Comparison of ENCODE assay signal across 10 cellular contexts in the genomic region with DNA sequence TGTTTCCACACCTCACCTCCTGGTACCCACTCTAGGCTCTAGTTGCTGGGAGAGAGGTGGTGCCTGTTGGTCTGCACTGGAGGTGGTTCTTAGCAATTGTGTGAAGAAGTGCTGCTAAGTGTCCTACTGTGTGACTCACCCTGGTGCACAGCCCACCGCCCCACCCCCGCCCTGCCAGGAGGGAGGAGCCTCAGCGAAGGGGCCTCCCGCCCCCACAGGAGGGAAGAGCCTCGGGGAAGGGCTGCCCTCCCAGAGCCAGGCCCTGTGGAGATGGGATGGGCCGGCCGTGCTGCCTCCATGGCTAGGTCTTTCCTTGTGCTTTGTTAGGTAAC.
A peak's percentile ranks its signal among the peaks of the same experiment; 100 is the strongest.
DNase-seq lines count a peak whose midpoint lies in the region; ATAC-seq, FAIRE-seq and TF ChIP-seq lines count a peak whose summit lies in the region.
"Had no signal": no experiment of that assay in that cellular context is flagged by ENCODE, and none has a peak within 500 bp of the region (broad histone marks: within the 10 kb centered on the region; RNA-seq: fewer than 3 reads in every experiment).

No MANE protein-coding gene starts in this region.

- DNase-seq in activated naive CD4-positive, alpha-beta T cell treated with anti-CD3 and anti-CD28 coated beads for 36 hours: no peak
- DNase-seq in activated naive CD4-positive, alpha-beta T cell treated with Interleukin-2 at 50 U/mL for 16 hours: no peak
- peak; percentile 13 for DNase-seq in bronchial epithelial cell (ENCODE audit: low read depth)
- DNase-seq in mesendoderm: peak; percentile 95
- peak; percentile 54 to 76 for DNase-seq in upper lobe of left lung
- DNase-seq in SKM-1 treated with dmso at 0.1 percent for 144 hours (lab: John Stamatoyannopoulos, UW; ENCODE audit: unreplicated experiment): no peak
- no peak for DNase-seq in NCI-H187 (lab: John Stamatoyannopoulos, UW)
- DNase-seq: NCI-H510A treated with DMSO at 0.1 percent for 48 hours had no signal

- H3K18ac ChIP-seq in mesendoderm (ENCODE audit: low read length): no peak overlapping the region

- no peak overlapping the region for H3K4me2 ChIP-seq in mesendoderm (ENCODE audit: low read length)

- no peak for TF ChIP-seq POLR2A in upper lobe of left lung (IDR thresholded peaks at IDR 0.05)

- peaks cover 6% of the 10 kb centered on the region for H3K9me3 Mint-ChIP-seq in activated naive CD4-positive, alpha-beta T cell treated with anti-CD3 and anti-CD28 coated beads for 36 hours

- peak overlapping the region; percentile 90 for H3K27ac Mint-ChIP-seq in activated naive CD4-positive, alpha-beta T cell treated with anti-CD3 and anti-CD28 coated beads for 36 hours

- H3K4me1 ChIP-seq in mesendoderm (ENCODE audit: control insufficient read depth, low read depth, low read length): no peaks in the 10 kb centered on the region
- peaks cover 4 to 18% (median 12%) of the 10 kb centered on the region in 4 donors for H3K4me1 ChIP-seq in upper lobe of left lung

- peaks cover 62% of the 10 kb centered on the region for H3K36me3 Mint-ChIP-seq in activated naive CD4-positive, alpha-beta T cell treated with anti-CD3 and anti-CD28 coated beads for 36 hours (ENCODE audit: low read depth)

- H2BK15ac ChIP-seq in mesendoderm (replicated peaks; ENCODE audit: low read depth): no peak overlapping the region

- no peak for TF ChIP-seq CTCF in bronchial epithelial cell (IDR thresholded peaks at IDR 0.05; ENCODE audit: insufficient read depth, low read length, severe bottlenecking)
- TF ChIP-seq CTCF in upper lobe of left lung (IDR thresholded peaks at IDR 0.05): no peak

- H4K5ac ChIP-seq in mesendoderm (ENCODE audit: low read length): no peak overlapping the region

- H3K4me3 Mint-ChIP-seq in activated naive CD4-positive, alpha-beta T cell treated with anti-CD3 and anti-CD28 coated beads for 36 hours: no peak overlapping the region

- H3K4ac ChIP-seq in mesendoderm (ENCODE audit: low read depth, low read length): no peak overlapping the region

- H3K4me3 ChIP-seq in bronchial epithelial cell (ENCODE audit: low read depth, low read length) (no peak overlapping the region), mesendoderm (ENCODE audit: low read length) (no peak overlapping the region), upper lobe of left lung (no peak overlapping the region)

- H3K9me3 ChIP-seq in upper lobe of left lung: no peaks in the 10 kb centered on the region

- CTCF ChIA-PET in activated naive CD4-positive, alpha-beta T cell treated with anti-CD3 and anti-CD28 coated beads for 36 hours (lab: Charles Lee): no interaction called here

- peaks cover 47% of the 10 kb centered on the region for H3K4me1 Mint-ChIP-seq in activated naive CD4-positive, alpha-beta T cell treated with anti-CD3 and anti-CD28 coated beads for 36 hours (ENCODE audit: low read depth)

- H3K9ac ChIP-seq in mesendoderm (ENCODE audit: low read length): no peak overlapping the region

- ATAC-seq in upper lobe of left lung (ENCODE audit: low FRiP score in 2 of 2) (peak in 1 of 2 donors; percentile 76), GM21526 (IDR thresholded peaks at IDR 0.05; ENCODE audit: low FRiP score, unreplicated experiment) (no peak)

- peaks cover 30% of the 10 kb centered on the region for H3K79me1 ChIP-seq in mesendoderm (ENCODE audit: low read length)

- no peak for FAIRE-seq in bronchial epithelial cell (lab: Jason Lieb, UNC)
- FAIRE-seq: colon had no signal

- no peak for TF ChIP-seq EP300 in upper lobe of left lung (IDR thresholded peaks at IDR 0.05)

- H3K27ac ChIP-seq in mesendoderm (ENCODE audit: low read depth, low read length): peak overlapping the region; percentile 39
- H3K27ac ChIP-seq in upper lobe of left lung: no peak overlapping the region

- intact Hi-C loops in activated naive CD4-positive, alpha-beta T cell treated with anti-CD3 and anti-CD28 coated beads for 36 hours (cut with micrococcal nuclease): no loop called here

- no peak overlapping the region for H3K23ac ChIP-seq in mesendoderm (ENCODE audit: low read length)

- H2AK5ac ChIP-seq in mesendoderm (ENCODE audit: low read length): no peak overlapping the region

- H3K79me2 ChIP-seq in mesendoderm (ENCODE audit: control insufficient read depth, insufficient read depth, low read length): peaks cover 36% of the 10 kb centered on the region

- no peak overlapping the region for H2BK5ac ChIP-seq in mesendoderm (ENCODE audit: low read length)

- no peak overlapping the region for H4K8ac ChIP-seq in mesendoderm (ENCODE audit: low read depth, low read length)

- no peaks in the 10 kb centered on the region for H3K27me3 Mint-ChIP-seq in activated naive CD4-positive, alpha-beta T cell treated with anti-CD3 and anti-CD28 coated beads for 36 hours (ENCODE audit: low read depth)

- H3K56ac ChIP-seq in mesendoderm (ENCODE audit: low read length): no peak overlapping the region

- peaks cover 14% of the 10 kb centered on the region for H3K36me3 ChIP-seq in bronchial epithelial cell (ENCODE audit: control insufficient read depth, insufficient read depth, low read length)
- peaks cover 2% of the 10 kb centered on the region for H3K36me3 ChIP-seq in mesendoderm (ENCODE audit: control insufficient read depth, insufficient read depth, low read length)
- peaks cover 2 to 33% (median 28%) of the 10 kb centered on the region in 4 donors for H3K36me3 ChIP-seq in upper lobe of left lung

- H2BK120ac ChIP-seq in mesendoderm (ENCODE audit: low read depth, low read length): no peak overlapping the region

- H3K27me3 ChIP-seq in bronchial epithelial cell (ENCODE audit: control insufficient read depth, insufficient read depth, low read length) (no peaks in the 10 kb centered on the region), mesendoderm (ENCODE audit: insufficient read depth, low read length, poor library complexity) (no peaks in the 10 kb centered on the region), upper lobe of left lung (no peaks in the 10 kb centered on the region)

- WGBS in mesendoderm (ENCODE audit: extremely low coverage, insufficient coverage, low lambda C conversion rate): no CpG with 5 or more reads among the region's 7 CpGs
- 79 to 94% methylated on average over 2 to 6 of the region's 7 CpGs for WGBS in upper lobe of left lung, 2 donors

Comparison
In these comparisons a context has a peak if more than half of its experiments do, and no peak if none do; other contexts are left out.
1. DNase-seq: peak in bronchial epithelial cell (single experiment), mesendoderm (single experiment) and upper lobe of left lung (2 of 2); none in activated naive CD4-positive, alpha-beta T cell treated with anti-CD3 and anti-CD28 coated beads for 36 hours (single experiment), activated naive CD4-positive, alpha-beta T cell treated with Interleukin-2 at 50 U/mL for 16 hours (single experiment), SKM-1 treated with dmso at 0.1 percent for 144 hours (single experiment) and NCI-H187 (0 of 2).